Comparison of ENCODE assay signal across 22 cellular contexts in the genomic region with DNA sequence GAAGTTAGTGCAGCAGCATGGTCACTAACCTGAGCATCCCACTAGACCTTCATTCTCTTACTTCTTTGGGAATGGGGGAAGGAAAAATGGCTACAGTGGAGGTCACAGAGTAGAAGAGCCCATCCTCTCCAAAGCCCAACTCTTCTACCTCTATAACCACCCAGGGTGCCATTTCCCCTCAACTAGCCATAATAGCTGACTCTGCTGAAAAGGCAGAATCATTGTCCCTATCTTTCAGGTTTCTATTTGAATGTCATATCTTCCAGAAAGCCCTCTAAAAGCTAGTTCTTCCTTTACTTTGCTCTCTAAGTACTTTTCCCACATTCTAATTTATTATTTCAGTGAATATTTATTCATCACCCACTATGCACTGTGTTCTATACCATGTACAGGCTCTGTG.
"Had no signal": no experiment of that assay in that cellular context is flagged by ENCODE, and none has a peak within 500 bp of the region (broad histone marks: within the 10 kb centered on the region; RNA-seq: fewer than 3 reads in every experiment).

No MANE protein-coding gene starts in this region.

- H3K4me3 ChIP-seq: gastrocnemius medialis, pancreas, spleen, testis, tibial nerve, upper lobe of right lung, vagina had no signal

- H3K4me3 Mint-ChIP-seq: natural killer cell treated with Interleukin-12 subunit alpha and Interleukin-12 subunit beta and Interleukin-15 and Interleukin-18, amount 100 ng/mL, for 72 hours; stimulated activated memory B cell treated with anti-CD40 and anti-IgM and Interleukin-4, amounts not matched to agents 10 μg/mL and 1 μg/mL and 100 μg/mL, for 72 hours; stimulated activated naive CD8-positive, alpha-beta T cell treated with anti-CD3 and anti-CD28 coated beads, Interleukin-15, Interleukin-2, amounts not matched to agents 100 ng/mL and 50 ng/mL, for 24 hours had no signal

- H3K27ac ChIP-seq: gastrocnemius medialis, pancreas, spleen, testis, tibial nerve, upper lobe of right lung, vagina had no signal

- H3K36me3 ChIP-seq: gastrocnemius medialis, pancreas, spleen, tibial nerve, upper lobe of right lung, vagina had no signal

- ATAC-seq: esophagus mucosa; gastrocnemius medialis; left colon; natural killer cell treated with Interleukin-12 subunit alpha and Interleukin-12 subunit beta and Interleukin-15 and Interleukin-18, amount 100 ng/mL, for 72 hours; stimulated activated memory B cell treated with anti-CD40 and anti-IgM and Interleukin-4, amounts not matched to agents 10 μg/mL and 1 μg/mL and 100 μg/mL, for 72 hours; upper lobe of right lung had no signal

- H3K36me3 Mint-ChIP-seq: natural killer cell treated with Interleukin-12 subunit alpha and Interleukin-12 subunit beta and Interleukin-15 and Interleukin-18, amount 100 ng/mL, for 72 hours; stimulated activated memory B cell treated with anti-CD40 and anti-IgM and Interleukin-4, amounts not matched to agents 10 μg/mL and 1 μg/mL and 100 μg/mL, for 72 hours had no signal

- H3K4me1 ChIP-seq: gastrocnemius medialis, pancreas, spleen, testis, tibial nerve, upper lobe of right lung, vagina had no signal

- H3K27ac Mint-ChIP-seq: natural killer cell treated with Interleukin-12 subunit alpha and Interleukin-12 subunit beta and Interleukin-15 and Interleukin-18, amount 100 ng/mL, for 72 hours; progenitor cell of endocrine pancreas; stimulated activated memory B cell treated with anti-CD40 and anti-IgM and Interleukin-4, amounts not matched to agents 10 μg/mL and 1 μg/mL and 100 μg/mL, for 72 hours; stimulated activated naive CD8-positive, alpha-beta T cell treated with anti-CD3 and anti-CD28 coated beads, Interleukin-15, Interleukin-2, amounts not matched to agents 100 ng/mL and 50 ng/mL, for 24 hours had no signal

- H3K9me3 ChIP-seq: gastrocnemius medialis, pancreas, spleen, testis, tibial nerve, upper lobe of right lung, vagina had no signal

- DNase-seq: cortex of kidney; effector CD8-positive, alpha-beta T cell; gastrocnemius medialis; left colon; left ventricle myocardium superior; occipital lobe; pancreas; right cardiac atrium; spleen; stimulated activated CD4-positive, alpha-beta T cell treated with anti-CD3 and anti-CD28 coated beads, Interleukin-15, amount 100 ng/mL, for 24 hours; stimulated activated CD4-positive, alpha-beta T cell treated with anti-CD3 and anti-CD28 coated beads, Interleukin-1b, Interleukin-23, amount 100 ng/mL, for 48 hours; stimulated activated CD4-positive, alpha-beta T cell treated with anti-CD3 and anti-CD28 coated beads, Interleukin-4, amount 100 ng/mL, for 24 hours; testis; upper lobe of right lung had no signal

- H3K4me1 Mint-ChIP-seq: stimulated activated memory B cell treated with anti-CD40 and anti-IgM and Interleukin-4, amounts not matched to agents 10 μg/mL and 1 μg/mL and 100 μg/mL, for 72 hours had no signal

- H3K27me3 ChIP-seq: dorsolateral prefrontal cortex, gastrocnemius medialis, pancreas, testis, tibial nerve, upper lobe of right lung, vagina had no signal

- H3K9me3 Mint-ChIP-seq: stimulated activated naive CD8-positive, alpha-beta T cell treated with anti-CD3 and anti-CD28 coated beads, Interleukin-15, Interleukin-2, amounts not matched to agents 100 ng/mL and 50 ng/mL, for 24 hours had no signal

- H3K27me3 Mint-ChIP-seq: progenitor cell of endocrine pancreas had no signal
